Comparison of ENCODE assay signal across 16 cellular contexts in the genomic region with DNA sequence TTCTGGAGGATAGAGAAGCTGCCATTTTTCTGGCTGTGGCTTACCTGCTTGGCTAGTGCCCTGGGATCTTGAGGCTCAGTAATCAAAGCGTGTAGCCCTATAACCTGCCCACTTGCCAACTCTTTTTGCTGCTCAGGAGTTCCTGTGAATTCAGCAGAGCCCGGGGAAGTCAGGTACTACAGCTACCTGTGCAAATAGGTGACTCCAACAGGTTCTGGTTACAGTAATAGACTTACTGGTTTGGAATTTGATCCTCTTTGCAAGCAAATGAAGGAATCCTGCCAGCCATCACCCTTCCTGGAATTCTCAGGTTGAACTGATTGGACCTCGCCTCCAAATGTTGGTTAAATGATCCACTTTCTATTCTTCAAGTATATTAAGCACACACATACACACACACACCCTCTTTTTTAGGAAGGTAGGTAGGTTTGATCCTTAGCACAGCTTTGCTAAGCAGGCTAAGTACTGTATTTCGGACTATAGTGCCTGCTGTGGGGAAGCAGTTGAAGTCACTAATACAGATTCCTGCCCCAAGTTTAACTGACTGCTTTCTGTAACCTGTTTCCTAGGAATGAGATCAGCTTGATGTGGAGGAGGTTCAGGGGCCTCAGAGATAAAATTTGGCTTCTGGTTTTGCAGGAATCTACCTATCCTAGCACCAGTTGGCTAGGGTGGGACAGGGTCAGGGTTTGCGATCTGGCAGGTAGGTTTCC. TPM values are rescaled to one million over a fixed set of nuclear protein-coding genes. Genes with fewer than 3 reads are reported as not detected.
DNase-seq lines count a peak whose midpoint lies in the region; ATAC-seq and TF ChIP-seq lines count a peak whose summit lies in the region.
"Had no signal": no experiment of that assay in that cellular context is flagged by ENCODE, and none has a peak within 500 bp of the region (broad histone marks: within the 10 kb centered on the region; RNA-seq: fewer than 3 reads in every experiment).

No MANE protein-coding gene starts in this region.

- DNase-seq in activated CD4-positive, alpha-beta T cell treated with anti-CD3 and anti-CD28 coated beads for 36 hours, result no peak
- no peak for DNase-seq in activated CD4-positive, alpha-beta T cell treated with anti-CD3 and anti-CD28 coated beads for 48 hours
- DNase-seq in NCI-H2029 treated with DMSO at 0.1 percent for 48 hours (lab: John Stamatoyannopoulos, UW) (peak; percentile 43), neural progenitor cell (ENCODE audit: low spot score) (no peak), NCI-H128 (lab: John Stamatoyannopoulos, UW; ENCODE audit: unreplicated experiment) (no peak), C1 segment of cervical spinal cord (lab: John Stamatoyannopoulos, UW) (no peak)
- no peak for DNase-seq in activated naive CD8-positive, alpha-beta T cell treated with anti-CD3 and anti-CD28 coated beads for 36 hours
- DNase-seq: ACHN; DMS153; KG1; ovary; stimulated activated CD4-positive, alpha-beta T cell treated with anti-CD3 and anti-CD28 coated beads, Interleukin-12 subunit alpha, Interleukin-12 subunit beta, amount 100 ng/mL, for 4 hours had no signal

- H4K20me1 ChIP-seq in neural progenitor cell (ENCODE audit: low read depth), result peaks cover 6% of the 10 kb centered on the region

- H3K4me3 Mint-ChIP-seq in activated CD4-positive, alpha-beta T cell treated with anti-CD3 and anti-CD28 coated beads for 36 hours, result peak overlapping the region; percentile 89
- H3K4me3 Mint-ChIP-seq in activated naive CD8-positive, alpha-beta T cell treated with anti-CD3 and anti-CD28 coated beads for 36 hours, result peak overlapping the region; percentile 90
- no peak overlapping the region for H3K4me3 Mint-ChIP-seq in neural progenitor cell

- no peak overlapping the region for H3K27ac ChIP-seq in neural progenitor cell
- H3K27ac ChIP-seq: ovary had no signal

- H3K9me3 ChIP-seq in neural progenitor cell (ENCODE audit: low read depth), result no peaks in the 10 kb centered on the region
- H3K9me3 ChIP-seq: ovary, tibial nerve had no signal

- H3K9me3 Mint-ChIP-seq in activated CD4-positive, alpha-beta T cell treated with anti-CD3 and anti-CD28 coated beads for 36 hours (ENCODE audit: low read depth), result no peaks in the 10 kb centered on the region
- H3K9me3 Mint-ChIP-seq in activated naive CD8-positive, alpha-beta T cell treated with anti-CD3 and anti-CD28 coated beads for 36 hours, result no peaks in the 10 kb centered on the region
- no peaks in the 10 kb centered on the region for H3K9me3 Mint-ChIP-seq in neural progenitor cell

- no peaks in the 10 kb centered on the region for H3K27me3 ChIP-seq in neural progenitor cell
- H3K27me3 ChIP-seq: ovary, tibial nerve had no signal

- H3K9ac ChIP-seq in neural progenitor cell, result peak overlapping the region; percentile 16

- no peak overlapping the region for H3K27ac Mint-ChIP-seq in activated CD4-positive, alpha-beta T cell treated with anti-CD3 and anti-CD28 coated beads for 36 hours
- H3K27ac Mint-ChIP-seq in activated naive CD8-positive, alpha-beta T cell treated with anti-CD3 and anti-CD28 coated beads for 36 hours, result no peak overlapping the region
- no peak overlapping the region for H3K27ac Mint-ChIP-seq in neural progenitor cell

- TF ChIP-seq CTCF in neural progenitor cell (IDR thresholded peaks at IDR 0.05), result no peak

- ATAC-seq in activated CD4-positive, alpha-beta T cell treated with anti-CD3 and anti-CD28 coated beads for 36 hours, result no peak
- no peak for ATAC-seq in HG03025 (IDR thresholded peaks at IDR 0.05; ENCODE audit: low FRiP score, unreplicated experiment)
- ATAC-seq: esophagus mucosa had no signal

- H3K79me2 ChIP-seq in neural progenitor cell (ENCODE audit: low read depth), result peaks cover 29% of the 10 kb centered on the region

- no peaks in the 10 kb centered on the region for H3K36me3 ChIP-seq in neural progenitor cell
- H3K36me3 ChIP-seq: ovary had no signal

- H3K36me3 Mint-ChIP-seq in activated CD4-positive, alpha-beta T cell treated with anti-CD3 and anti-CD28 coated beads for 36 hours (ENCODE audit: low read depth), result peaks cover 6% of the 10 kb centered on the region
- H3K36me3 Mint-ChIP-seq in activated naive CD8-positive, alpha-beta T cell treated with anti-CD3 and anti-CD28 coated beads for 36 hours, result peaks cover 12% of the 10 kb centered on the region
- H3K36me3 Mint-ChIP-seq in neural progenitor cell, result peaks cover 3% of the 10 kb centered on the region

- H3F3A ChIP-seq in neural progenitor cell (ENCODE audit: low read depth), result no peaks in the 10 kb centered on the region

- no peak overlapping the region for H2AFZ ChIP-seq in neural progenitor cell (replicated peaks)

- intact Hi-C loops in activated CD4-positive, alpha-beta T cell treated with anti-CD3 and anti-CD28 coated beads for 36 hours (cut with DNase I, micrococcal nuclease), result loop anchor here in 1 of 2 experiments (5.0 to 10.0 kb wide), 2 partner anchors 247 to 659 kb away; no protein-coding TSS in a partner anchor

- no peak overlapping the region for H3K4me3 ChIP-seq in neural progenitor cell
- H3K4me3 ChIP-seq: lung, ovary, tibial nerve had no signal

- CTCF ChIA-PET in activated CD4-positive, alpha-beta T cell treated with anti-CD3 and anti-CD28 coated beads for 36 hours (lab: Charles Lee), result interaction anchor here (0.6 to 6.8 kb wide), 6 partner anchors 30 to 214 kb away, joined by 3 to 64 read pairs (median 6); a partner anchor contains a TSS

- no peak overlapping the region for H3K4me2 ChIP-seq in neural progenitor cell

- no peaks in the 10 kb centered on the region for H3K27me3 Mint-ChIP-seq in activated CD4-positive, alpha-beta T cell treated with anti-CD3 and anti-CD28 coated beads for 36 hours
- H3K27me3 Mint-ChIP-seq in activated naive CD8-positive, alpha-beta T cell treated with anti-CD3 and anti-CD28 coated beads for 36 hours, result no peaks in the 10 kb centered on the region
- H3K27me3 Mint-ChIP-seq in neural progenitor cell (ENCODE audit: insufficient read depth, low read depth), result peaks cover 3% of the 10 kb centered on the region

- POLR2A ChIA-PET in activated CD4-positive, alpha-beta T cell treated with anti-CD3 and anti-CD28 coated beads for 36 hours (lab: Charles Lee), result interaction anchor here (0.8 to 0.9 kb wide), 2 partner anchors 30 to 69 kb away, joined by 3 to 4 read pairs; a partner anchor contains a TSS

- peaks cover 18% of the 10 kb centered on the region for H3K4me1 Mint-ChIP-seq in activated CD4-positive, alpha-beta T cell treated with anti-CD3 and anti-CD28 coated beads for 36 hours
- peaks cover 24% of the 10 kb centered on the region for H3K4me1 Mint-ChIP-seq in activated naive CD8-positive, alpha-beta T cell treated with anti-CD3 and anti-CD28 coated beads for 36 hours
- H3K4me1 Mint-ChIP-seq in neural progenitor cell, result peaks cover 17% of the 10 kb centered on the region

- H3K4me1 ChIP-seq in neural progenitor cell, result peaks cover 6% of the 10 kb centered on the region

RNA-seq across cellular contexts. Expression of a gene that starts 2.3 kb away (rescaled TPM):
- 10 to 100 TPM; 23.3 to 24.0 TPM for total RNA-seq in activated CD4-positive, alpha-beta T cell treated with anti-CD3 and anti-CD28 coated beads for 36 hours
- 10 to 100 TPM; 29.4 to 33.7 TPM for total RNA-seq in activated naive CD8-positive, alpha-beta T cell treated with anti-CD3 and anti-CD28 coated beads for 36 hours
- total RNA-seq in neural progenitor cell (ENCODE audit: low replicate concordance), result 15.8 and 38.6 TPM in 2 replicates

RNA-seq across cellular contexts. Expression of a gene that starts 30.3 kb away (rescaled TPM):
- total RNA-seq in activated CD4-positive, alpha-beta T cell treated with anti-CD3 and anti-CD28 coated beads for 36 hours, result 1 to 10 TPM; 3.9 to 4.5 TPM
- total RNA-seq in activated naive CD8-positive, alpha-beta T cell treated with anti-CD3 and anti-CD28 coated beads for 36 hours, result under 1 TPM; 0.44 to 0.58 TPM
- 16.4 and 24.9 TPM in 2 replicates for total RNA-seq in neural progenitor cell (ENCODE audit: low replicate concordance)
